8 cellular contexts compared by ENCODE assay signal in the genomic region with DNA sequence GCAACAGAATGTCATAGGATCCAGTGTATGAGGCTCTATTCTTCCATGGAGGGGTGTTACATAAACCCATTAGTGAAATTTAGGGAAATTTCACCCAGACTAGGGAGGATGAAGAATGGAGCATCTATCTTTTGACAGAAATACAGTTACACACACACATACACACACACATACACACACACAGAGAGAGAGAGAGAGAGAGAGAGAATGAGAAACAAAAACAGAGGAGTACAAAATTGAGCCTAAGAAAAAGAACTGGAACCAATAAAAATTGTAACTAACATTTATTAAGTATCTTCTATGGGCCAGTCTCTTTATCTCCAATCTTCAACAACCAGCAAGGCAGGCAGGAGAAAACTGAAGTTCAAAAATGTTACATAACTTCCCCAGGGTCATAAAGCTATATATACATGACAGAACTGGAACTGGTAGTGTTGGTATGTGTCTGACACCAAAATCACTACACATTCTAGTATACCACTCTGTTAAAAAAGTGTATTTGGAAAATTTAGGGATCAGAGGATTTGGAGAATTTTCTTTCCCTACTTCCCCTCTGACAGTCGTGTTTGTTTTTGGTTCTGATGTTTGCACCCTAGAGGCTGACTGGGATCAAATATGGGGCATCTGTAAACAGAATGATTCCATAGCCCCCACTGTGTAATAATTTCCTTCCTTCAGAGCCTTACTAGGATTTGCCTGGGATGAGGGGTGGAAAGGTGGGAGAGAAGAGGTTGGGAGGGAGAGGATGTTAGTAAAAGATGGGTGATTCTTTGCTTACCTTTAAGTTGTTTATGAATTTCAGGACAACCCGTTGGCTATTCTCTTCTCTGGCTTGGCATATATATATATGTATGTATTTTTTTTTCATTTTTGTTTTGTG. TPM values are rescaled to one million over a fixed set of nuclear protein-coding genes. Genes with fewer than 3 reads are reported as not detected.
DNase-seq lines count a peak whose midpoint lies in the region; ATAC-seq, FAIRE-seq and TF ChIP-seq lines count a peak whose summit lies in the region.

No MANE protein-coding gene starts in this region.

- no peak for TF ChIP-seq RAD21 in liver (IDR thresholded peaks at IDR 0.05)

- no peak for DNase-seq in heart right ventricle
- DNase-seq in left cardiac atrium, result no peak
- peak; percentile 27 for DNase-seq in adipocyte (ENCODE audit: low read depth)
- DNase-seq in D721Med (ENCODE audit: insufficient read length, low spot score), result no peak
- no peak for DNase-seq in stimulated activated CD4-positive, alpha-beta T cell treated with anti-CD3 and anti-CD28 coated beads, Interleukin-4, amount 100 ng/mL, for 24 hours
- DNase-seq in activated CD4-positive, alpha-beta T cell treated with anti-CD3 and anti-CD28 coated beads for 4 hours, result no peak

- H3K4me1 ChIP-seq in heart right ventricle (peaks cover 3 to 38% (median 19%) of the 10 kb centered on the region in 9 donors), adipocyte (ENCODE audit: control insufficient read depth, insufficient read depth, low read length) (peaks cover 30% of the 10 kb centered on the region), liver (ENCODE audit: control insufficient read depth in 4 of 4, insufficient read depth in 4 of 4, low read length in 3 of 4) (peaks cover 3 to 11% (median 8%) of the 10 kb centered on the region in 4 donors), urinary bladder (ENCODE audit: insufficient read depth) (no peaks in the 10 kb centered on the region)

- 37 to 43% methylated on average over 2 of the region's 2 CpGs for WGBS in heart right ventricle, 2 donors
- 29% methylated on average over 2 of the region's 2 CpGs for WGBS in liver
- WGBS in urinary bladder, result 23% methylated on average over 2 of the region's 2 CpGs

- H3K9me3 ChIP-seq in heart right ventricle (no peaks in the 10 kb centered on the region), adipocyte (ENCODE audit: control insufficient read depth, low read length) (no peaks in the 10 kb centered on the region), liver (ENCODE audit: control insufficient read depth in 4 of 4, low read length in 3 of 4) (no peaks in the 10 kb centered on the region)

- H3K36me3 ChIP-seq in heart right ventricle (no peaks in the 10 kb centered on the region), adipocyte (ENCODE audit: control insufficient read depth, insufficient read depth, low read length, severe bottlenecking) (no peaks in the 10 kb centered on the region), liver (ENCODE audit: control insufficient read depth in 4 of 4, insufficient read depth in 3 of 4, low read depth in 1 of 4, low read length in 3 of 4) (no peaks in the 10 kb centered on the region), urinary bladder (ENCODE audit: insufficient read depth) (no peaks in the 10 kb centered on the region)

- H3K27me3 ChIP-seq in heart right ventricle (peaks cover 0 to 27% (median 0%) of the 10 kb centered on the region in 7 donors), adipocyte (replicated peaks; ENCODE audit: control insufficient read depth, insufficient read depth, low read length) (no peaks in the 10 kb centered on the region), liver (ENCODE audit: control insufficient read depth in 4 of 4, insufficient read depth in 4 of 4, low read length in 3 of 4) (no peaks in the 10 kb centered on the region)

- no peak for FAIRE-seq in D721Med (lab: Jason Lieb, UNC)

- no peak for ATAC-seq in heart right ventricle
- ATAC-seq in left cardiac atrium, result no peak

- TF ChIP-seq CTCF in heart right ventricle (IDR thresholded peaks at IDR 0.05), result no peak
- TF ChIP-seq CTCF in liver (IDR thresholded peaks at IDR 0.05; ENCODE audit: low read depth, low read length, missing input control), result no peak
- no peak for TF ChIP-seq CTCF in D721Med (IDR thresholded peaks at IDR 0.05; ENCODE audit: insufficient read depth, missing control alignments)

- H3K9ac ChIP-seq in adipocyte (ENCODE audit: low read length) (peak overlapping the region; percentile 90), liver (ENCODE audit: low read depth in 1 of 2, low read length in 2 of 2) (peak overlapping the region; percentile 80 to 82)

- H3K27ac ChIP-seq in heart right ventricle (peak overlapping the region in 8 of 10 donors; percentile 89 to 98 (median 92)), liver (ENCODE audit: low read depth in 1 of 2, low read length in 2 of 2) (peak overlapping the region; percentile 91 to 96), urinary bladder (ENCODE audit: low read depth) (peak overlapping the region; percentile 73)

- H3K4me3 ChIP-seq in heart right ventricle (peak overlapping the region in 8 of 10 donors; percentile 83 to 94 (median 87)), adipocyte (ENCODE audit: low read length) (peak overlapping the region; percentile 88), liver (ENCODE audit: low read depth in 1 of 3, low read length in 3 of 3) (peak overlapping the region in 2 of 3 donors; percentile 78 to 99), urinary bladder (ENCODE audit: low read depth, low read length) (no peak overlapping the region)

- intact Hi-C loops in heart right ventricle (cut with DNase I), result loop anchor here in 8 of 10 donors (5.0 to 10.0 kb wide), 2 partner anchors 154 to 156 kb away; no protein-coding TSS in a partner anchor
- intact Hi-C loops in left cardiac atrium (cut with DNase I), result loop anchor here in 1 of 2 donors (5.0 kb wide), 1 partner anchor 156 kb away; no protein-coding TSS in a partner anchor

TF ChIP-seq in liver, 16 proteins besides CTCF, POLR2A, EP300 and RAD21:
- TF ChIP-seq, protein P1, sequence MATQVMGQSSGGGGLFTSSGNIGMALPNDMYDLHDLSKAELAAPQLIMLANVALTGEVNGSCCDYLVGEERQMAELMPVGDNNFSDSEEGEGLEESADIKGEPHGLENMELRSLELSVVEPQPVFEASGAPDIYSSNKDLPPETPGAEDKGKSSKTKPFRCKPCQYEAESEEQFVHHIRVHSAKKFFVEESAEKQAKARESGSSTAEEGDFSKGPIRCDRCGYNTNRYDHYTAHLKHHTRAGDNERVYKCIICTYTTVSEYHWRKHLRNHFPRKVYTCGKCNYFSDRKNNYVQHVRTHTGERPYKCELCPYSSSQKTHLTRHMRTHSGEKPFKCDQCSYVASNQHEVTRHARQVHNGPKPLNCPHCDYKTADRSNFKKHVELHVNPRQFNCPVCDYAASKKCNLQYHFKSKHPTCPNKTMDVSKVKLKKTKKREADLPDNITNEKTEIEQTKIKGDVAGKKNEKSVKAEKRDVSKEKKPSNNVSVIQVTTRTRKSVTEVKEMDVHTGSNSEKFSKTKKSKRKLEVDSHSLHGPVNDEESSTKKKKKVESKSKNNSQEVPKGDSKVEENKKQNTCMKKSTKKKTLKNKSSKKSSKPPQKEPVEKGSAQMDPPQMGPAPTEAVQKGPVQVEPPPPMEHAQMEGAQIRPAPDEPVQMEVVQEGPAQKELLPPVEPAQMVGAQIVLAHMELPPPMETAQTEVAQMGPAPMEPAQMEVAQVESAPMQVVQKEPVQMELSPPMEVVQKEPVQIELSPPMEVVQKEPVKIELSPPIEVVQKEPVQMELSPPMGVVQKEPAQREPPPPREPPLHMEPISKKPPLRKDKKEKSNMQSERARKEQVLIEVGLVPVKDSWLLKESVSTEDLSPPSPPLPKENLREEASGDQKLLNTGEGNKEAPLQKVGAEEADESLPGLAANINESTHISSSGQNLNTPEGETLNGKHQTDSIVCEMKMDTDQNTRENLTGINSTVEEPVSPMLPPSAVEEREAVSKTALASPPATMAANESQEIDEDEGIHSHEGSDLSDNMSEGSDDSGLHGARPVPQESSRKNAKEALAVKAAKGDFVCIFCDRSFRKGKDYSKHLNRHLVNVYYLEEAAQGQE (IDR thresholded peaks at IDR 0.05), result no peak
- no peak for TF ChIP-seq GABPA (IDR thresholded peaks at IDR 0.05 in 1 of 2, conservative IDR thresholded peaks at IDR 0.05 in 1 of 2)
- peak; percentile 24 for TF ChIP-seq YY1 (IDR thresholded peaks at IDR 0.05)

RNA-seq across cellular contexts. Expression of gene ZFYVE9, which starts 1.0 kb away (rescaled TPM):
- total RNA-seq in heart right ventricle (10 to 100 TPM; 13.5 to 22.2 (median 15.8) TPM), left cardiac atrium (10 to 100 TPM; 15.5 to 16.1 TPM), liver (10 to 100 TPM in 1 of 2 donors, 1 to 10 TPM in 1; 9.9 to 20.9 TPM), urinary bladder (73.5 TPM)
- polyA plus RNA-seq in heart right ventricle (1 to 10 TPM; 2.6 to 5.2 TPM), liver (1 to 10 TPM; 3.8 to 5.6 TPM), urinary bladder (13.1 TPM)
